1 cellular context compared by ENCODE assay signal in genomic region chr4:143224255-143224654, GRCh38.
A peak's percentile ranks its signal among the peaks of the same experiment; 100 is the strongest.
TF ChIP-seq lines count a peak whose summit lies in the region.

No MANE protein-coding gene starts in this region.

TF ChIP-seq in HepG2, 621 proteins besides CTCF, POLR2A, EP300 and RAD21:
- TF ChIP-seq TEF (CRISPR knock-in tag; IDR thresholded peaks at IDR 0.05), result 0 out of 2 replicates have a peak, but pooled peaks have one; percentile 31
- TF ChIP-seq E2F5 (CRISPR knock-in tag; conservative IDR thresholded peaks at IDR 0.05), result no peak
TF ChIP-seq in HepG2: peak in this region for 1.
